In the genomic region with DNA sequence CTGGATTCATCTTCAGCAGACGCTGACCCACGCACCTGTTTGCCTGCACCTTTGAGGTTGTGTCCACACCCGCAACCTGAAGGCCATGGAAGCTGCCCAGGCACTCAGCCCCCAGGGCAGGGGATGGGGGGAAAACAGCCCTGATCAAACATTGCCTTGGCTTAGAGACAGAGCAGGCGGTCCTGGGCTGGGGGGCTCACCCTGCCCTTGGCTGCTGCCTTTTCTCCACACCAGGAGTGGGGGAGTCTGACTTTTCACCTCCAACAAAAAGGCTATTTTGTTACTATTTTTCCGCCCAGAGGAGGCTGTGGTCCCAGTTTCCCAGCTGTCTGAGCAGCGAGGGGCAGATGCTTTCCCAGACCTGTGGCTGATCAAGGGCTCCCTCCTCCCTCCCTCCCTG, we compare ENCODE assay signal across 1 cellular context.
TF ChIP-seq lines count a peak whose summit lies in the region.

No MANE protein-coding gene starts in this region.

TF ChIP-seq in GM23338, 12 proteins besides CTCF, POLR2A, EP300 and RAD21:
- TF ChIP-seq, protein P1, sequence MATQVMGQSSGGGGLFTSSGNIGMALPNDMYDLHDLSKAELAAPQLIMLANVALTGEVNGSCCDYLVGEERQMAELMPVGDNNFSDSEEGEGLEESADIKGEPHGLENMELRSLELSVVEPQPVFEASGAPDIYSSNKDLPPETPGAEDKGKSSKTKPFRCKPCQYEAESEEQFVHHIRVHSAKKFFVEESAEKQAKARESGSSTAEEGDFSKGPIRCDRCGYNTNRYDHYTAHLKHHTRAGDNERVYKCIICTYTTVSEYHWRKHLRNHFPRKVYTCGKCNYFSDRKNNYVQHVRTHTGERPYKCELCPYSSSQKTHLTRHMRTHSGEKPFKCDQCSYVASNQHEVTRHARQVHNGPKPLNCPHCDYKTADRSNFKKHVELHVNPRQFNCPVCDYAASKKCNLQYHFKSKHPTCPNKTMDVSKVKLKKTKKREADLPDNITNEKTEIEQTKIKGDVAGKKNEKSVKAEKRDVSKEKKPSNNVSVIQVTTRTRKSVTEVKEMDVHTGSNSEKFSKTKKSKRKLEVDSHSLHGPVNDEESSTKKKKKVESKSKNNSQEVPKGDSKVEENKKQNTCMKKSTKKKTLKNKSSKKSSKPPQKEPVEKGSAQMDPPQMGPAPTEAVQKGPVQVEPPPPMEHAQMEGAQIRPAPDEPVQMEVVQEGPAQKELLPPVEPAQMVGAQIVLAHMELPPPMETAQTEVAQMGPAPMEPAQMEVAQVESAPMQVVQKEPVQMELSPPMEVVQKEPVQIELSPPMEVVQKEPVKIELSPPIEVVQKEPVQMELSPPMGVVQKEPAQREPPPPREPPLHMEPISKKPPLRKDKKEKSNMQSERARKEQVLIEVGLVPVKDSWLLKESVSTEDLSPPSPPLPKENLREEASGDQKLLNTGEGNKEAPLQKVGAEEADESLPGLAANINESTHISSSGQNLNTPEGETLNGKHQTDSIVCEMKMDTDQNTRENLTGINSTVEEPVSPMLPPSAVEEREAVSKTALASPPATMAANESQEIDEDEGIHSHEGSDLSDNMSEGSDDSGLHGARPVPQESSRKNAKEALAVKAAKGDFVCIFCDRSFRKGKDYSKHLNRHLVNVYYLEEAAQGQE (IDR thresholded peaks at IDR 0.05; ENCODE audit: unreplicated experiment) = no peak
- TF ChIP-seq ZNF114 (CRISPR knock-in tag; IDR thresholded peaks at IDR 0.05) (no peak), POLR2AphosphoS5 (IDR thresholded peaks at IDR 0.05; ENCODE audit: low read depth) (no peak)
TF ChIP-seq in GM23338: peak in this region for 0.
